3 cellular contexts compared by ENCODE assay signal in the genomic region with DNA sequence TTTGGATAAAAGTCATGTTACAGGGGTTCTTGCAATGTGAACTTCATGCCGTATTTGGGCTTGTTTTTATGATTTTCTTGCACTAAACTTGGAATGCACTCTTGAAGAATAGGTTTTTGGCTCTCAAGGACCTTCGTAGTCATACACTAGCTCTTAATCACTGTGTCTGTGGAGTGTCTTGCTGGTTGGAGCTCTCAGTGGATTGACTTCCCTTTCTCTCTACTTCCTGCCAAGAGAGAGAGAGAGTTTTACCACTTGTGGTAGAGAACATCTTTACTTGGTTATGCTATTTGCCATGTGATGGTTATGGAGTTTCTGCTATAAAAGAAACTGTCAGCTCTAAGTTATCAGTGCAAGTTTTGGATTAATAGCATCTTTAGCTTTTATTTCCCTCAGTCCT.
TF ChIP-seq lines count a peak whose summit lies in the region.

No MANE protein-coding gene starts in this region.

TF ChIP-seq in SK-N-SH treated with all-trans-retinoic acid at 6 μM for 48 hours, 23 proteins besides CTCF, POLR2A, EP300 and RAD21:
- TF ChIP-seq ZNF565 (CRISPR knock-in tag; conservative IDR thresholded peaks at IDR 0.05; ENCODE audit: low read depth) (no peak), SNAI2 (CRISPR knock-in tag; IDR thresholded peaks at IDR 0.05) (0 out of 2 replicates have a peak, but pooled peaks have one; percentile 26)
TF ChIP-seq in SK-N-SH treated with all-trans-retinoic acid at 6 μM for 48 hours: peak in this region for 1.

TF ChIP-seq in SK-N-SH, 30 proteins besides CTCF, POLR2A, EP300 and RAD21:
- no peak for TF ChIP-seq MAX (IDR thresholded peaks at IDR 0.05; ENCODE audit: low read depth)

TF ChIP-seq in IMR-90, 13 proteins besides CTCF, POLR2A, EP300 and RAD21:
- no peak for TF ChIP-seq NFE2L2 (IDR thresholded peaks at IDR 0.05; ENCODE audit: low read depth, low read length)
- TF ChIP-seq CHD1 (IDR thresholded peaks at IDR 0.05; ENCODE audit: low read depth, low read length): no peak
